ENCODE assay signal across 9 cellular contexts in genomic region chr12:15527201-15527782, GRCh38.
DNase-seq lines count a peak whose midpoint lies in the region; ATAC-seq, FAIRE-seq and TF ChIP-seq lines count a peak whose summit lies in the region.
"Had no signal": no experiment of that assay in that cellular context is flagged by ENCODE, and none has a peak within 500 bp of the region (broad histone marks: within the 10 kb centered on the region; RNA-seq: fewer than 3 reads in every experiment).

No MANE protein-coding gene starts in this region.

- no peak overlapping the region for H3K9ac ChIP-seq in OCI-LY1 (ENCODE audit: low read length)

- no peak overlapping the region for H3K27ac ChIP-seq in OCI-LY1 (ENCODE audit: low read depth, low read length, poor library complexity, severe bottlenecking)
- H3K27ac ChIP-seq: thoracic aorta had no signal

- ATAC-seq in sciatic nerve (peak; percentile 39), GM18909 (IDR thresholded peaks at IDR 0.05; ENCODE audit: poor library complexity, unreplicated experiment) (no peak)

- H3K4me2 ChIP-seq in OCI-LY1 (ENCODE audit: low read length), result no peak overlapping the region

- H3K9me2 ChIP-seq in OCI-LY1 (ENCODE audit: low read depth, low read length), result no peaks in the 10 kb centered on the region

- TF ChIP-seq CTCF in OCI-LY1 (IDR thresholded peaks at IDR 0.05; ENCODE audit: low read length) (peak; percentile 31; the same call in 1 of the 2 replicates), fibroblast of the aortic adventitia (IDR thresholded peaks at IDR 0.05; ENCODE audit: insufficient read depth, low read length) (peak; percentile 28)

- H3K4me3 ChIP-seq in OCI-LY1 (ENCODE audit: low read depth, low read length, poor library complexity, severe bottlenecking) (no peak overlapping the region), fibroblast of the aortic adventitia (ENCODE audit: low read depth, low read length) (no peak overlapping the region)
- H3K4me3 ChIP-seq: thoracic aorta had no signal

- no peaks in the 10 kb centered on the region for H3K27me3 ChIP-seq in OCI-LY1 (ENCODE audit: insufficient read depth, low read length)

- H3K79me2 ChIP-seq in OCI-LY1 (ENCODE audit: insufficient read depth, low read length), result no peaks in the 10 kb centered on the region

- no peaks in the 10 kb centered on the region for H3K9me3 ChIP-seq in OCI-LY1 (ENCODE audit: low read length)
- H3K9me3 ChIP-seq: thoracic aorta had no signal

- intact Hi-C loops in sciatic nerve (cut with DNase I), result no loop called here

- no peak overlapping the region for H2AFZ ChIP-seq in OCI-LY1 (ENCODE audit: low read length)

- no peak for FAIRE-seq in frontal cortex (lab: Jason Lieb, UNC)

- no peaks in the 10 kb centered on the region for H4K20me1 ChIP-seq in OCI-LY1 (ENCODE audit: insufficient read depth, low read length)

- DNase-seq in DMS 273 (lab: John Stamatoyannopoulos, UW; ENCODE audit: unreplicated experiment) (peak; percentile 74), DMS 273 treated with DMSO at 0.1 percent for 48 hours (lab: John Stamatoyannopoulos, UW) (no peak), fibroblast of the aortic adventitia (ENCODE audit: low read depth) (peak; percentile 22), sciatic nerve (ENCODE audit: low spot score) (no peak), frontal cortex (ENCODE audit: low spot score in 2 of 2) (no peak), AG08396 (ENCODE audit: low spot score) (no peak)

- no peaks in the 10 kb centered on the region for H3F3A ChIP-seq in OCI-LY1 (ENCODE audit: insufficient read depth, low read length)

- peaks cover 8% of the 10 kb centered on the region for H3K4me1 ChIP-seq in OCI-LY1 (ENCODE audit: insufficient read depth, low read length, severe bottlenecking)

- no peaks in the 10 kb centered on the region for H3K36me3 ChIP-seq in OCI-LY1 (ENCODE audit: insufficient read depth, low read length)
- H3K36me3 ChIP-seq: thoracic aorta had no signal

Comparison
In these comparisons a context has a peak if more than half of its experiments do, and no peak if none do; other contexts are left out.
1. DNase-seq: peak in DMS 273 (single experiment) and fibroblast of the aortic adventitia (single experiment); none in DMS 273 treated with DMSO at 0.1 percent for 48 hours (single experiment), sciatic nerve (single experiment), frontal cortex (0 of 2) and AG08396 (single experiment).